In genomic region chr6:14070457-14070856, GRCh38 we compare ENCODE assay signal across 27 cellular contexts.
"Had no signal": no experiment of that assay in that cellular context is flagged by ENCODE, and none has a peak within 500 bp of the region (broad histone marks: within the 10 kb centered on the region; RNA-seq: fewer than 3 reads in every experiment).

No MANE protein-coding gene starts in this region.

- H3K27me3 Mint-ChIP-seq: activated CD8-positive, alpha-beta memory T cell treated with anti-CD3 and anti-CD28 coated beads, Interleukin-2, amount 10 ng/mL, durations not matched to agents 7 days and 5 days had no signal

- H3K27ac Mint-ChIP-seq: activated CD8-positive, alpha-beta memory T cell treated with anti-CD3 and anti-CD28 coated beads, Interleukin-2, amount 10 ng/mL, durations not matched to agents 7 days and 5 days; activated CD8-positive, alpha-beta T cell treated with anti-CD3 and anti-CD28 coated beads, Interleukin-2, amount 10 ng/mL, durations not matched to agents 7 days and 5 days; activated naive CD4-positive, alpha-beta T cell treated with anti-CD3 and anti-CD28 coated beads, Interleukin-2, amount 50 U/mL, for 72 hours; brain; effector memory CD8-positive, alpha-beta T cell; T-helper 17 cell had no signal

- H3K36me3 Mint-ChIP-seq: activated CD8-positive, alpha-beta memory T cell treated with anti-CD3 and anti-CD28 coated beads, Interleukin-2, amount 10 ng/mL, durations not matched to agents 7 days and 5 days; activated naive CD4-positive, alpha-beta T cell treated with anti-CD3 and anti-CD28 coated beads, Interleukin-2, amount 50 U/mL, for 72 hours; brain had no signal

- H3K4me1 ChIP-seq: ascending aorta, lower lobe of right lung, prostate gland had no signal

- DNase-seq: activated CD4-positive, alpha-beta T cell treated with anti-CD3 and anti-CD28 coated beads, Interleukin-2, amount 50 U/mL, for 1 hour; activated CD8-positive, alpha-beta memory T cell treated with anti-CD3 and anti-CD28 coated beads, Interleukin-2, amount 10 ng/mL, durations not matched to agents 7 days and 5 days; activated CD8-positive, alpha-beta T cell treated with anti-CD3 and anti-CD28 coated beads, Interleukin-2, amount 10 ng/mL, durations not matched to agents 7 days and 5 days; activated naive CD4-positive, alpha-beta T cell; activated T-cell treated with anti-CD3 and anti-CD28 coated beads, Interleukin-2, amount 50 U/mL, for 48 hours; cortex of kidney; effector memory CD8-positive, alpha-beta T cell; erythroblast; foreskin keratinocyte; heart left ventricle; lower lobe of right lung; nucleus accumbens; pancreas; retina; stimulated activated CD4-positive, alpha-beta T cell treated with anti-CD3 and anti-CD28 coated beads, Interleukin-1b, Interleukin-23, amount 100 ng/mL, for 48 hours; stimulated activated CD4-positive, alpha-beta T cell treated with anti-CD3 and anti-CD28 coated beads, Interleukin-4, amount 100 ng/mL, for 4 hours; stimulated activated CD8-positive, alpha-beta memory T cell treated with anti-CD3 and anti-CD28 coated beads, Interleukin-4, amount 100 ng/mL, for 48 hours; stimulated activated naive CD4-positive, alpha-beta T cell; T-helper 17 cell; T1000; testis; transverse colon had no signal

- H3K4me2 ChIP-seq: smooth muscle cell had no signal

- H3K4me3 Mint-ChIP-seq: activated CD8-positive, alpha-beta memory T cell treated with anti-CD3 and anti-CD28 coated beads, Interleukin-2, amount 10 ng/mL, durations not matched to agents 7 days and 5 days; activated CD8-positive, alpha-beta T cell treated with anti-CD3 and anti-CD28 coated beads, Interleukin-2, amount 10 ng/mL, durations not matched to agents 7 days and 5 days; brain; effector memory CD8-positive, alpha-beta T cell; T-helper 17 cell had no signal

- ATAC-seq: activated CD8-positive, alpha-beta memory T cell treated with anti-CD3 and anti-CD28 coated beads, Interleukin-2, amount 10 ng/mL, durations not matched to agents 7 days and 5 days; activated CD8-positive, alpha-beta T cell treated with anti-CD3 and anti-CD28 coated beads, Interleukin-2, amount 10 ng/mL, durations not matched to agents 7 days and 5 days; activated naive CD4-positive, alpha-beta T cell treated with anti-CD3 and anti-CD28 coated beads, Interleukin-2, amount 50 U/mL, for 72 hours; effector memory CD8-positive, alpha-beta T cell; foreskin keratinocyte; heart left ventricle; lower lobe of right lung; pancreas; T-helper 17 cell had no signal

- H3K9me3 Mint-ChIP-seq: activated naive CD4-positive, alpha-beta T cell treated with anti-CD3 and anti-CD28 coated beads, Interleukin-2, amount 50 U/mL, for 72 hours; brain; effector memory CD8-positive, alpha-beta T cell had no signal

- H3K4me3 ChIP-seq: ascending aorta, heart left ventricle, lower lobe of right lung, pancreas, prostate gland, smooth muscle cell, testis, transverse colon had no signal

- H3K27me3 ChIP-seq: ascending aorta, foreskin keratinocyte, heart left ventricle, pancreas, testis, transverse colon had no signal

- H3K9me3 ChIP-seq: ascending aorta, heart left ventricle, lower lobe of right lung, pancreas, prostate gland, testis, transverse colon had no signal

- H3K36me3 ChIP-seq: ascending aorta, heart left ventricle, lower lobe of right lung, pancreas, prostate gland, transverse colon had no signal

- H3K27ac ChIP-seq: ascending aorta, foreskin keratinocyte, heart left ventricle, lower lobe of right lung, pancreas, prostate gland, testis, transverse colon had no signal
